ENCODE assay signal across 9 cellular contexts in the genomic region with DNA sequence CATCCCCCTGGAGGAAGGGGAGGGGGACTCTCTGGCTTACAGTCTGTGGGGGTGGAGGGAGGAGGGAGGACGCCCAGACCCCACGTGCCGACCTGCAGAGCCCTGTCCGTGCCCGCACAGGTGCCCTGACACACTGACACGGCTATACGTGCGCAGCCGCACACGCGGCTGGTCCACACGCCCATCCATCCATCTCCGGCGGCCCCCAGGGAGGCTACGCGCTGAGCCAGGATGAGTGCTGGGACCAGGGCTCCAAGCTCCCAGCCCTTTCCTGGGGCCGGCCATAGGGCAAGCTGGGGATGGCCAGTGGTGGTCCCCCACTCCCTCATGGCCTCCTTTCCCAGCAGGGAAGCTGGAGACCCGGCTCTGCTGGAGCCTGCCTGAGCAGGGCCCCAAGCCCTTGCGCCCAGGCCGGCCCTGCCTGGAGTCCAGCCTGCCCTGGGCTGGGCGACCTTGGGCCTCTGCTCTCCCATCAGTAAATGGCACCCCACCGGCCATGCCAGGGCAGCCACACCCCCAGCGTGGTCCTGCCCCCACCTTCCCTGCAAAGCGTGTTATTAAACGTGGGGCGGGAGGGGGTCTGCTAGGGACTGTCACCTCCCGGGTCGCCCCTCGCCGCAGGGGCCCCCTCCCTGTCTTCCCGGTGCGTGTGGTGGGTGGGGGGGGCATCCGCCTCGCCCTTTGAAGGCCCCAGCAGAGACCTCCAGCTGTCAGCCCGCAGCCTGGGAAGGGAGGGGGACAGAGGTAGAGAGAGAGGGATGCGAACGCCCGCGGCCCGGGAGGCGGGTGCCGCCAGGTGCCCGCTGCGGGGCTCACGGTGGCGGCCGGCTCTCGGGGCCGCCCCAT. TPM values are rescaled to one million over a fixed set of nuclear protein-coding genes. Genes with fewer than 3 reads are reported as not detected.
DNase-seq lines count a peak whose midpoint lies in the region; ATAC-seq, FAIRE-seq and TF ChIP-seq lines count a peak whose summit lies in the region.
"Had no signal": no experiment of that assay in that cellular context is flagged by ENCODE, and none has a peak within 500 bp of the region (broad histone marks: within the 10 kb centered on the region; RNA-seq: fewer than 3 reads in every experiment).

No MANE protein-coding gene starts in this region.

- TF ChIP-seq RAD21 in neural cell (conservative IDR thresholded peaks at IDR 0.05) = no peak

- H3K27me3 ChIP-seq in CD8-positive, alpha-beta T cell (ENCODE audit: insufficient read depth, low read length) = peaks cover 16% of the 10 kb centered on the region
- no peaks in the 10 kb centered on the region for H3K27me3 ChIP-seq in Loucy (ENCODE audit: insufficient read depth, low read length, poor library complexity, severe bottlenecking)
- peaks cover 3% of the 10 kb centered on the region for H3K27me3 ChIP-seq in neural cell (ENCODE audit: insufficient read depth, low read depth, low read length)

- H3F3A ChIP-seq in Loucy (ENCODE audit: low read depth) (no peaks in the 10 kb centered on the region), neural cell (ENCODE audit: insufficient read depth, low read length, poor library complexity, severe bottlenecking) (no peaks in the 10 kb centered on the region)

- no peak for TF ChIP-seq CTCF in CD8-positive, alpha-beta T cell (IDR thresholded peaks at IDR 0.05)
- TF ChIP-seq CTCF in Loucy (conservative IDR thresholded peaks at IDR 0.05; ENCODE audit: low read length) (no peak), neural cell (IDR thresholded peaks at IDR 0.05; ENCODE audit: poor library complexity, severe bottlenecking) (no peak)

- POLR2A ChIA-PET in CD8-positive, alpha-beta T cell (lab: Charles Lee) = interaction anchor here (0.7 to 2.2 kb wide), 8 partner anchors 10 to 337 kb away, joined by 3 to 11 read pairs (median 3); partner anchors contain the start of genes ECI1 and PGP

- peaks cover 26% of the 10 kb centered on the region for H3K27me3 Mint-ChIP-seq in CD8-positive, alpha-beta T cell (ENCODE audit: low read depth)
- peaks cover 69% of the 10 kb centered on the region for H3K27me3 Mint-ChIP-seq in dendritic cell treated with granulocyte-macrophage colony-stimulating factor and Interleukin-4, amounts not matched to agents 40 ng/mL and 50 ng/mL, for 4 days

- no peak for TF ChIP-seq POLR2A in GM12891 (IDR thresholded peaks at IDR 0.05; ENCODE audit: low read depth, low read length)

- peak overlapping the region; percentile 64 for H3K4me3 Mint-ChIP-seq in CD8-positive, alpha-beta T cell
- peak overlapping the region; percentile 15 for H3K4me3 Mint-ChIP-seq in dendritic cell treated with granulocyte-macrophage colony-stimulating factor and Interleukin-4, amounts not matched to agents 40 ng/mL and 50 ng/mL, for 4 days

- peak overlapping the region; percentile 54 for H3K4me2 ChIP-seq in Loucy (ENCODE audit: low read depth, low read length, poor library complexity, severe bottlenecking)
- H3K4me2 ChIP-seq in neural cell (ENCODE audit: low read length) = peak overlapping the region; percentile 80

- H3K36me3 ChIP-seq in CD8-positive, alpha-beta T cell (ENCODE audit: insufficient read depth, low read length) = no peaks in the 10 kb centered on the region
- H3K36me3 ChIP-seq in Loucy (ENCODE audit: insufficient read depth, low read length) (no peaks in the 10 kb centered on the region), neural cell (ENCODE audit: insufficient read depth, low read length) (no peaks in the 10 kb centered on the region)

- H2AFZ ChIP-seq in Loucy (ENCODE audit: low read length) (no peak overlapping the region), neural cell (ENCODE audit: low read depth, low read length) (no peak overlapping the region)

- H3K79me2 ChIP-seq in Loucy (ENCODE audit: insufficient read depth, low read length) (no peaks in the 10 kb centered on the region), neural cell (replicated peaks; ENCODE audit: insufficient read depth, low read length) (peaks cover 2% of the 10 kb centered on the region)

- ATAC-seq in CD8-positive, alpha-beta T cell = peak; percentile 21
- ATAC-seq in HG02610 (IDR thresholded peaks at IDR 0.05; ENCODE audit: unreplicated experiment) = no peak
- no peak for ATAC-seq in HG03280 (IDR thresholded peaks at IDR 0.05; ENCODE audit: unreplicated experiment)

- H3K4me3 ChIP-seq in CD8-positive, alpha-beta T cell (ENCODE audit: low read depth, low read length) = peak overlapping the region; percentile 11
- H3K4me3 ChIP-seq in Loucy (ENCODE audit: low read length, poor library complexity, severe bottlenecking) = peak overlapping the region; percentile 44
- H3K4me3 ChIP-seq in neural cell (ENCODE audit: low read length) = peak overlapping the region; percentile 76

- H3K9me3 Mint-ChIP-seq in CD8-positive, alpha-beta T cell = no peaks in the 10 kb centered on the region
- H3K9me3 Mint-ChIP-seq in dendritic cell treated with granulocyte-macrophage colony-stimulating factor and Interleukin-4, amounts not matched to agents 40 ng/mL and 50 ng/mL, for 4 days = no peaks in the 10 kb centered on the region

- H3K27ac ChIP-seq in CD8-positive, alpha-beta T cell (ENCODE audit: low read depth, low read length) = no peak overlapping the region
- no peak overlapping the region for H3K27ac ChIP-seq in neural cell (ENCODE audit: low read length)

- no peaks in the 10 kb centered on the region for H3K36me3 Mint-ChIP-seq in CD8-positive, alpha-beta T cell
- H3K36me3 Mint-ChIP-seq in dendritic cell treated with granulocyte-macrophage colony-stimulating factor and Interleukin-4, amounts not matched to agents 40 ng/mL and 50 ng/mL, for 4 days (ENCODE audit: low read depth) = no peaks in the 10 kb centered on the region

- H3K9ac ChIP-seq in Loucy (ENCODE audit: low read depth, low read length, poor library complexity, severe bottlenecking) (no peak overlapping the region), neural cell (ENCODE audit: low read length) (peak overlapping the region; percentile 73)

- no peaks in the 10 kb centered on the region for H3K9me3 ChIP-seq in CD8-positive, alpha-beta T cell (ENCODE audit: low read length)
- H3K9me3 ChIP-seq in Loucy (ENCODE audit: insufficient read depth, low read depth, low read length) (no peaks in the 10 kb centered on the region), neural cell (ENCODE audit: low read length) (no peaks in the 10 kb centered on the region)

- H4K20me1 ChIP-seq in Loucy (ENCODE audit: insufficient read depth, low read length, poor library complexity, severe bottlenecking) = no peaks in the 10 kb centered on the region
- H4K20me1 ChIP-seq in neural cell (ENCODE audit: insufficient read depth) = no peaks in the 10 kb centered on the region

- intact Hi-C loops in CD8-positive, alpha-beta T cell (cut with DNase I, micrococcal nuclease) = loop anchor here (1.0 kb wide), 3 partner anchors 56 to 306 kb away; partner anchors contain the start of gene ECI1 (in 1 of the 2)
- intact Hi-C loops in dendritic cell treated with granulocyte-macrophage colony-stimulating factor and Interleukin-4, amounts not matched to agents 40 ng/mL and 50 ng/mL, for 4 days (cut with micrococcal nuclease) = no loop called here

- TF ChIP-seq EP300 in neural cell (conservative IDR thresholded peaks at IDR 0.05; ENCODE audit: poor library complexity, severe bottlenecking) = no peak

- H3K9me2 ChIP-seq in Loucy (replicated peaks; ENCODE audit: low read depth, low read length) (no peaks in the 10 kb centered on the region), neural cell (ENCODE audit: insufficient read depth, low read length) (no peaks in the 10 kb centered on the region)

- FAIRE-seq in GM12891 (lab: Jason Lieb, UNC) = no peak

- peaks cover 11% of the 10 kb centered on the region for H3K4me1 ChIP-seq in CD8-positive, alpha-beta T cell (ENCODE audit: insufficient read depth, low read length)
- no peaks in the 10 kb centered on the region for H3K4me1 ChIP-seq in Loucy (ENCODE audit: insufficient read depth, low read length, poor library complexity, severe bottlenecking)

- DNase-seq in CD8-positive, alpha-beta T cell = no peak
- no peak for DNase-seq in AG08395 (ENCODE audit: low spot score)
- DNase-seq in GM12891 (ENCODE audit: insufficient read length, low spot score) = no peak
- DNase-seq: NCI-H1436 treated with DMSO at 0.1 percent for 48 hours had no signal

- CTCF ChIA-PET in CD8-positive, alpha-beta T cell (lab: Charles Lee) = interaction anchor here (0.9 to 3.0 kb wide), 21 partner anchors 9 to 341 kb away, joined by 3 to 38 read pairs (median 4); partner anchors contain the start of gene ECI1

- H3K4me1 Mint-ChIP-seq in CD8-positive, alpha-beta T cell (ENCODE audit: low read depth) = peaks cover 5% of the 10 kb centered on the region
- no peaks in the 10 kb centered on the region for H3K4me1 Mint-ChIP-seq in dendritic cell treated with granulocyte-macrophage colony-stimulating factor and Interleukin-4, amounts not matched to agents 40 ng/mL and 50 ng/mL, for 4 days (ENCODE audit: low read depth)

- no peak overlapping the region for H3K27ac Mint-ChIP-seq in CD8-positive, alpha-beta T cell
- no peak overlapping the region for H3K27ac Mint-ChIP-seq in dendritic cell treated with granulocyte-macrophage colony-stimulating factor and Interleukin-4, amounts not matched to agents 40 ng/mL and 50 ng/mL, for 4 days

TF ChIP-seq in neural cell, 6 proteins besides CTCF, POLR2A, EP300 and RAD21:
- TF ChIP-seq TAF1 (IDR thresholded peaks at IDR 0.05; ENCODE audit: low read depth) = no peak
- TF ChIP-seq MXI1 (conservative IDR thresholded peaks at IDR 0.05; ENCODE audit: poor library complexity, severe bottlenecking) = peak; percentile 47

TF ChIP-seq in GM12891, 5 proteins besides CTCF, POLR2A, EP300 and RAD21 (continues in another document):
- TF ChIP-seq TAF1 (IDR thresholded peaks at IDR 0.05; ENCODE audit: low read depth, low read length) = no peak
- no peak for TF ChIP-seq PAX5 (IDR thresholded peaks at IDR 0.05; ENCODE audit: insufficient read depth, low read length, severe bottlenecking)
- no peak for TF ChIP-seq SPI1 (IDR thresholded peaks at IDR 0.05; ENCODE audit: low read depth, low read length)
- no peak for TF ChIP-seq POU2F2 (IDR thresholded peaks at IDR 0.05; ENCODE audit: low read depth, low read length)

RNA-seq across cellular contexts. Expression of gene CASKIN1, which starts 0.9 kb away (rescaled TPM):
- total RNA-seq in CD8-positive, alpha-beta T cell = under 1 TPM; 0.06 to 0.08 TPM
- polyA plus RNA-seq in neural cell = 10.3 and 12.3 TPM in 2 replicates
- 16.8 and 31.2 TPM in 2 replicates for polyA minus RNA-seq in neural cell
- 0.55 TPM for polyA plus RNA-seq in GM12891 (2012; ENCODE audit: low read depth, missing spikeins)

RNA-seq across cellular contexts. Expression of gene MLST8, which starts 9.7 kb away (rescaled TPM):
- 10 to 100 TPM; 29.9 to 30.8 TPM for total RNA-seq in CD8-positive, alpha-beta T cell
- polyA plus RNA-seq in neural cell = 13.5 and 34.2 TPM in 2 replicates
- polyA minus RNA-seq in neural cell = 12.4 and 17.6 TPM in 2 replicates
- polyA plus RNA-seq in GM12891 (2012; ENCODE audit: low read depth, missing spikeins) = 51.9 TPM

RNA-seq across cellular contexts. Expression of gene BRICD5, which starts 15.1 kb away (rescaled TPM):
- total RNA-seq in CD8-positive, alpha-beta T cell = 1 to 10 TPM; 2.1 to 6.1 TPM
- 39.2 and 43.6 TPM in 2 replicates for polyA plus RNA-seq in neural cell
- polyA minus RNA-seq in neural cell = 4.7 and 6.6 TPM in 2 replicates
- 3.2 TPM for polyA plus RNA-seq in GM12891 (2012; ENCODE audit: low read depth, missing spikeins)

RNA-seq across cellular contexts. Expression of gene PGP, which starts 19.1 kb away (rescaled TPM):
- total RNA-seq in CD8-positive, alpha-beta T cell = 1 to 10 TPM; 7.7 TPM
- polyA plus RNA-seq in neural cell = 42.2 and 44.1 TPM in 2 replicates
- polyA minus RNA-seq in neural cell = 18.5 and 20.5 TPM in 2 replicates
- 11.0 TPM for polyA plus RNA-seq in GM12891 (2012; ENCODE audit: low read depth, missing spikeins)

RNA-seq across cellular contexts. Expression of gene E4F1, which starts 27.9 kb away (rescaled TPM):
- 10 to 100 TPM; 36.3 to 37.5 TPM for total RNA-seq in CD8-positive, alpha-beta T cell
- polyA plus RNA-seq in neural cell = 64.9 and 81.6 TPM in 2 replicates
- polyA minus RNA-seq in neural cell = 40.6 and 46.5 TPM in 2 replicates
- polyA plus RNA-seq in GM12891 (2012; ENCODE audit: low read depth, missing spikeins) = 13.1 TPM

Comparison
In these comparisons a context has a peak if more than half of its experiments do, and no peak if none do; other contexts are left out.
1. H3K4me3 ChIP-seq: peak in every context shown above with its lines; median percentile 76 in neural cell; 44 in Loucy; 11 in CD8-positive, alpha-beta T cell.